11 cellular contexts compared by ENCODE assay signal in the genomic region with DNA sequence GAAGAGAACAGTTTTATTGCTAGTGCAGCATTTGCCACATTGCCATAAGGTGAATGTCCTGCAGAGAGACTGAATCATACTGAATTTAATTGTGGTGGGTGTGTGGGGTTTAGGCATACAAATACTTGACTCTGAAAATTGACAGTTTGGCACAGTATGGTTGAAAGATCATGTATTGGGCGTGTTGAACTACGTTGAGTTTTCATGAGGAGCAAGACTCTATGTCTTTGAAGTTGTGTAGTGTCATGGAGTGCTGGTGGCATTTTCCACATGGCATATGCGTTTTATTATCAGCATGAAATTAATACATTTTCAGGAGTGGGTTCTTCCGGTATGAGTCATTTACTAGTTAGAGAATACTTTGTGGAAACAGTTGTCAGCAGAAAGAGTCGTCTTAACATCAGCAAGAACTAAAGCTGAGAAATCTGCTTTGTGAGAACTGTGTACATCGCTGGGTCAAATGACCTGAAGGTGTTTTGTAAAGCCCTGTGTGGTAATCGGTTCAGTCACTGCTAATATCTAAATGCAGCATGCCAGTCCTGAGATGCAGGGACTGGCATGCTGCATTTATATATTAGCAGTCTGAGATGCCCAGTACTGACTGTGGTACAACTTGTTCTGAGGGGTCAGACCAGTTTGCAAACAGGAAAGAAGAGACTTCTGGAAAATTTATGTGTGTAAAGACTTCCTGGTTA. TPM values are rescaled to one million over a fixed set of nuclear protein-coding genes. Genes with fewer than 3 reads are reported as not detected.
DNase-seq lines count a peak whose midpoint lies in the region; ATAC-seq and TF ChIP-seq lines count a peak whose summit lies in the region.
"Had no signal": no experiment of that assay in that cellular context is flagged by ENCODE, and none has a peak within 500 bp of the region (broad histone marks: within the 10 kb centered on the region; RNA-seq: fewer than 3 reads in every experiment).

No MANE protein-coding gene starts in this region.

- no peaks in the 10 kb centered on the region for H3K9me3 Mint-ChIP-seq in activated CD4-positive, alpha-beta T cell treated with anti-CD3 and anti-CD28 coated beads for 36 hours (ENCODE audit: low read depth)
- H3K9me3 Mint-ChIP-seq in activated CD4-positive, alpha-beta T cell treated with anti-CD3 and anti-CD28 coated beads, Interleukin-2, amount 10 ng/mL, durations not matched to agents 7 days and 5 days, result no peaks in the 10 kb centered on the region
- H3K9me3 Mint-ChIP-seq: stimulated activated naive CD8-positive, alpha-beta T cell treated with anti-CD3 and anti-CD28 coated beads, Interleukin-15, Interleukin-2, amounts not matched to agents 100 ng/mL and 50 ng/mL, for 24 hours had no signal

- no peak overlapping the region for H3K9ac ChIP-seq in skeletal muscle tissue (ENCODE audit: low read depth in 1 of 3, low read length in 3 of 3)

- H3K4me3 Mint-ChIP-seq in activated CD4-positive, alpha-beta T cell treated with anti-CD3 and anti-CD28 coated beads for 36 hours, result no peak overlapping the region
- no peak overlapping the region for H3K4me3 Mint-ChIP-seq in activated CD4-positive, alpha-beta T cell treated with anti-CD3 and anti-CD28 coated beads, Interleukin-2, amount 10 ng/mL, durations not matched to agents 7 days and 5 days
- H3K4me3 Mint-ChIP-seq: stimulated activated naive CD8-positive, alpha-beta T cell treated with anti-CD3 and anti-CD28 coated beads, Interleukin-15, Interleukin-2, amounts not matched to agents 100 ng/mL and 50 ng/mL, for 24 hours had no signal

- intact Hi-C loops in activated CD4-positive, alpha-beta T cell treated with anti-CD3 and anti-CD28 coated beads for 36 hours (cut with DNase I, micrococcal nuclease), result no loop called here

- no peak overlapping the region for H3K4me3 ChIP-seq in foreskin fibroblast (ENCODE audit: low read depth in 1 of 2, low read length in 2 of 2)
- no peak overlapping the region for H3K4me3 ChIP-seq in skeletal muscle tissue (ENCODE audit: low read length in 3 of 3)
- H3K4me3 ChIP-seq: sigmoid colon had no signal

- H3K36me3 Mint-ChIP-seq in activated CD4-positive, alpha-beta T cell treated with anti-CD3 and anti-CD28 coated beads for 36 hours (ENCODE audit: low read depth), result no peaks in the 10 kb centered on the region
- H3K36me3 Mint-ChIP-seq in activated CD4-positive, alpha-beta T cell treated with anti-CD3 and anti-CD28 coated beads, Interleukin-2, amount 10 ng/mL, durations not matched to agents 7 days and 5 days (ENCODE audit: low read depth), result no peaks in the 10 kb centered on the region

- TF ChIP-seq CTCF in foreskin fibroblast (IDR thresholded peaks at IDR 0.05; ENCODE audit: low read depth, low read length), result no peak

- no peaks in the 10 kb centered on the region for H3K27me3 ChIP-seq in skeletal muscle tissue (ENCODE audit: control insufficient read depth in 3 of 3, insufficient read depth in 3 of 3, low read length in 3 of 3)
- H3K27me3 ChIP-seq: sigmoid colon had no signal

- H3K9me3 ChIP-seq in skeletal muscle tissue (ENCODE audit: control insufficient read depth in 3 of 3, low read length in 3 of 3), result no peaks in the 10 kb centered on the region
- H3K9me3 ChIP-seq: sigmoid colon had no signal

- no peaks in the 10 kb centered on the region for H3K27me3 Mint-ChIP-seq in activated CD4-positive, alpha-beta T cell treated with anti-CD3 and anti-CD28 coated beads for 36 hours
- no peaks in the 10 kb centered on the region for H3K27me3 Mint-ChIP-seq in activated CD4-positive, alpha-beta T cell treated with anti-CD3 and anti-CD28 coated beads, Interleukin-2, amount 10 ng/mL, durations not matched to agents 7 days and 5 days
- H3K27me3 Mint-ChIP-seq: stimulated activated naive CD8-positive, alpha-beta T cell treated with anti-CD3 and anti-CD28 coated beads, Interleukin-15, Interleukin-2, amounts not matched to agents 100 ng/mL and 50 ng/mL, for 24 hours had no signal

- POLR2A ChIA-PET in activated CD4-positive, alpha-beta T cell treated with anti-CD3 and anti-CD28 coated beads for 36 hours (lab: Charles Lee), result no interaction called here
- POLR2A ChIA-PET in activated CD4-positive, alpha-beta T cell treated with anti-CD3 and anti-CD28 coated beads, Interleukin-2, amount 10 ng/mL, durations not matched to agents 7 days and 5 days (lab: Charles Lee), result no interaction called here

- H3K36me3 ChIP-seq in skeletal muscle tissue (ENCODE audit: control insufficient read depth in 3 of 3, insufficient read depth in 3 of 3, low read length in 3 of 3), result no peaks in the 10 kb centered on the region
- H3K36me3 ChIP-seq: sigmoid colon had no signal

- DNase-seq in activated CD4-positive, alpha-beta T cell treated with anti-CD3 and anti-CD28 coated beads for 36 hours, result no peak
- DNase-seq in activated CD4-positive, alpha-beta T cell treated with anti-CD3 and anti-CD28 coated beads, Interleukin-2, amount 10 ng/mL, durations not matched to agents 7 days and 5 days, result no peak
- DNase-seq in SW480 (ENCODE audit: low spot score) (peak; percentile 20), foreskin fibroblast (peak; percentile 36 to 59), NCI-H526 (lab: John Stamatoyannopoulos, UW) (no peak)
- DNase-seq: activated naive CD4-positive, alpha-beta T cell; sigmoid colon had no signal

- peak overlapping the region; percentile 43 for H3K27ac ChIP-seq in skeletal muscle tissue (ENCODE audit: low read depth, low read length)

- H3K4me1 ChIP-seq in skeletal muscle tissue (ENCODE audit: control insufficient read depth in 3 of 3, insufficient read depth in 3 of 3, low read length in 3 of 3), result peaks cover 33 to 49% (median 37%) of the 10 kb centered on the region in 3 donors

- ATAC-seq in activated CD4-positive, alpha-beta T cell treated with anti-CD3 and anti-CD28 coated beads for 36 hours, result peak; percentile 60
- no peak for ATAC-seq in HG02981 (IDR thresholded peaks at IDR 0.05; ENCODE audit: unreplicated experiment)
- ATAC-seq in GM18873 (IDR thresholded peaks at IDR 0.05; ENCODE audit: low FRiP score, unreplicated experiment), result no peak

- H3K4me1 Mint-ChIP-seq in activated CD4-positive, alpha-beta T cell treated with anti-CD3 and anti-CD28 coated beads for 36 hours, result peaks cover 46% of the 10 kb centered on the region
- peaks cover 14% of the 10 kb centered on the region for H3K4me1 Mint-ChIP-seq in activated CD4-positive, alpha-beta T cell treated with anti-CD3 and anti-CD28 coated beads, Interleukin-2, amount 10 ng/mL, durations not matched to agents 7 days and 5 days

- no peak overlapping the region for H3K27ac Mint-ChIP-seq in activated CD4-positive, alpha-beta T cell treated with anti-CD3 and anti-CD28 coated beads for 36 hours
- no peak overlapping the region for H3K27ac Mint-ChIP-seq in activated CD4-positive, alpha-beta T cell treated with anti-CD3 and anti-CD28 coated beads, Interleukin-2, amount 10 ng/mL, durations not matched to agents 7 days and 5 days
- H3K27ac Mint-ChIP-seq: stimulated activated naive CD8-positive, alpha-beta T cell treated with anti-CD3 and anti-CD28 coated beads, Interleukin-15, Interleukin-2, amounts not matched to agents 100 ng/mL and 50 ng/mL, for 24 hours had no signal

- CTCF ChIA-PET in activated CD4-positive, alpha-beta T cell treated with anti-CD3 and anti-CD28 coated beads for 36 hours (lab: Charles Lee), result no interaction called here
- CTCF ChIA-PET in activated CD4-positive, alpha-beta T cell treated with anti-CD3 and anti-CD28 coated beads, Interleukin-2, amount 10 ng/mL, durations not matched to agents 7 days and 5 days (lab: Charles Lee), result no interaction called here

RNA-seq across cellular contexts. Expression of a gene that starts 50.3 kb away (rescaled TPM):
- total RNA-seq in activated CD4-positive, alpha-beta T cell treated with anti-CD3 and anti-CD28 coated beads for 36 hours, result 1 to 10 TPM; 6.1 to 6.2 TPM
- total RNA-seq in activated CD4-positive, alpha-beta T cell treated with anti-CD3 and anti-CD28 coated beads, Interleukin-2, amount 10 ng/mL, durations not matched to agents 7 days and 5 days, result 10 to 100 TPM in 1 of 2 experiments, 1 to 10 TPM in 1; 9.4 to 10.7 TPM
- total RNA-seq in skeletal muscle tissue, result 88.7 TPM

Comparison
In these comparisons a context has a peak if more than half of its experiments do, and no peak if none do; other contexts are left out.
1. DNase-seq: peak in SW480 (single experiment) and foreskin fibroblast (2 of 2); none in activated CD4-positive, alpha-beta T cell treated with anti-CD3 and anti-CD28 coated beads for 36 hours (single experiment), activated CD4-positive, alpha-beta T cell treated with anti-CD3 and anti-CD28 coated beads, Interleukin-2, amount 10 ng/mL, durations not matched to agents 7 days and 5 days (single experiment) and NCI-H526 (0 of 2).